ENCODE assay signal across 27 cellular contexts in the genomic region with DNA sequence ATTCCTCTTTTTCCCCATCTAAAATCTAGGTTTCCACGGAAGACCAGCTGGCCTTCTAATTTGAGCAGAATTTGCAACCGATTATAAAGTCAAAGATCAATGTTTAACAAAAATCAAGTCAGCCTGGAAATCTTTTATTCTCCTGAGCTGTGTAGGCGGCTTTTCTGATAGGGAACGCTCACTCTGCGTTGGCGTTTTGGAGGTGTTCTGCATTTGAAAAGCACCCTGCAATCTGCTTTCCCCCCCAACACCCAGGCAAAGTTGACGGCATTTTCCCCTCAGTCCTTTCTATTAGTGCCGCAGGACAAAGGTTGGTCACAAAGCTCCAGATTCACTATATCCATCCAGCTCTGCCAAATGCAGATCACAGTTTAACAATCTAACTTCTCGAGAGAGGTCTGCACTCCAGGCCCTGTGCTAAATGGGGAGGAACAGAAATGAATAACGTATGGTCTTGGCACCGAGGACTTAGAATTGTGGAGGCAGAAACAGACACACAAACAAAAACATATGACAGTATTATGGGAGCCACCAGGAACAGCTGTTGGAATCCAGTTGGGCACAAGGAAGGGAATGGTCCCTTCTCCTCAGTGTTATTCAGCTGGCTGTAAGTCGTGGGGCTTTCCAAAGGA. TPM values are rescaled to one million over a fixed set of nuclear protein-coding genes. Genes with fewer than 3 reads are reported as not detected.
DNase-seq lines count a peak whose midpoint lies in the region; ATAC-seq and TF ChIP-seq lines count a peak whose summit lies in the region.
"Had no signal": no experiment of that assay in that cellular context is flagged by ENCODE, and none has a peak within 500 bp of the region (broad histone marks: within the 10 kb centered on the region; RNA-seq: fewer than 3 reads in every experiment).

No MANE protein-coding gene starts in this region.

- DNase-seq in H7 (peak; percentile 45), fibroblast of gingiva (ENCODE audit: low read depth) (peak; percentile 13), nephron progenitor cell (no peak), NCI-H510A treated with DMSO at 0.1 percent for 48 hours (lab: John Stamatoyannopoulos, UW) (no peak), NCI-H1436 treated with DMSO at 0.1 percent for 48 hours (lab: John Stamatoyannopoulos, UW) (no peak), gastrocnemius medialis (no peak)
- DNase-seq: activated CD4-positive, alpha-beta memory T cell treated with anti-CD3 and anti-CD28 coated beads, Interleukin-2, amount 10 ng/mL, durations not matched to agents 7 days and 5 days; activated CD8-positive, alpha-beta memory T cell treated with anti-CD3 and anti-CD28 coated beads, Interleukin-2, amount 50 U/mL, for 48 hours; activated naive CD4-positive, alpha-beta T cell treated with Interleukin-2 at 50 U/mL for 16 hours; KBM-7; left ventricle myocardium superior; mesendoderm; NCI-H1092; NCI-H2029; NCI-H69; occipital lobe; PC-3; stimulated activated CD4-positive, alpha-beta T cell treated with anti-CD3 and anti-CD28 coated beads, Interleukin-15, amount 100 ng/mL, for 24 hours; transverse colon had no signal

- peak overlapping the region; percentile 46 for H3K27ac Mint-ChIP-seq in nephron progenitor cell
- H3K27ac Mint-ChIP-seq: activated CD4-positive, alpha-beta memory T cell treated with anti-CD3 and anti-CD28 coated beads, Interleukin-2, amount 10 ng/mL, durations not matched to agents 7 days and 5 days; activated T-helper 1 cell treated with anti-CD3 and anti-CD28 coated beads, Interleukin-12 subunit alpha, Interleukin-12 subunit beta, Interleukin-2, Interleukin-4 antibody, amounts not matched to agents 30 ng/mL and 10 ng/mL and 1 ng/mL, durations not matched to agents 14 hours and 24 hours and 36 hours; stimulated activated effector memory CD8-positive, alpha-beta T cell treated with anti-CD3 and anti-CD28 coated beads, Interleukin-12 subunit alpha, Interleukin-12 subunit beta, amount 100 ng/mL, for 72 hours; T-helper 1 cell treated with Interleukin-12 subunit alpha and Interleukin-12 subunit beta and Interleukin-4 antibody, amounts not matched to agents 30 μg/mL and 1 μg/mL, for 36 hours had no signal

- TF ChIP-seq POLR2A in gastrocnemius medialis (IDR thresholded peaks at IDR 0.05) = no peak

- H3K27me3 ChIP-seq in H7 (ENCODE audit: control insufficient read depth, insufficient read depth, low read length) (no peaks in the 10 kb centered on the region), gastrocnemius medialis (no peaks in the 10 kb centered on the region)
- H3K27me3 ChIP-seq: transverse colon had no signal

- in situ Hi-C loops in gastrocnemius medialis (cut with MboI; ENCODE audit: low sequenced_read_pairs in 4 of 4) = no loop called here

- intact Hi-C loops in gastrocnemius medialis (cut with DNase I; ENCODE audit: low total_unique reads) = no loop called here

- H3K4me1 Mint-ChIP-seq in nephron progenitor cell = no peaks in the 10 kb centered on the region
- H3K4me1 Mint-ChIP-seq: activated CD4-positive, alpha-beta memory T cell treated with anti-CD3 and anti-CD28 coated beads, Interleukin-2, amount 10 ng/mL, durations not matched to agents 7 days and 5 days; stimulated activated effector memory CD8-positive, alpha-beta T cell treated with anti-CD3 and anti-CD28 coated beads, Interleukin-12 subunit alpha, Interleukin-12 subunit beta, amount 100 ng/mL, for 72 hours had no signal

- no peaks in the 10 kb centered on the region for H3K9me3 Mint-ChIP-seq in nephron progenitor cell
- H3K9me3 Mint-ChIP-seq: activated CD4-positive, alpha-beta memory T cell treated with anti-CD3 and anti-CD28 coated beads, Interleukin-2, amount 10 ng/mL, durations not matched to agents 7 days and 5 days; activated T-helper 1 cell treated with anti-CD3 and anti-CD28 coated beads, Interleukin-12 subunit alpha, Interleukin-12 subunit beta, Interleukin-2, Interleukin-4 antibody, amounts not matched to agents 30 ng/mL and 10 ng/mL and 1 ng/mL, durations not matched to agents 14 hours and 24 hours and 36 hours; stimulated activated effector memory CD8-positive, alpha-beta T cell treated with anti-CD3 and anti-CD28 coated beads, Interleukin-12 subunit alpha, Interleukin-12 subunit beta, amount 100 ng/mL, for 72 hours; T-helper 1 cell treated with Interleukin-12 subunit alpha and Interleukin-12 subunit beta and Interleukin-4 antibody, amounts not matched to agents 30 μg/mL and 1 μg/mL, for 36 hours had no signal

- no peak for TF ChIP-seq CTCF in nephron progenitor cell (IDR thresholded peaks at IDR 0.05)
- TF ChIP-seq CTCF in gastrocnemius medialis (IDR thresholded peaks at IDR 0.05 in 4 of 5, conservative IDR thresholded peaks at IDR 0.05 in 1 of 5) = no peak

- ATAC-seq in SK-N-SH treated with all-trans-retinoic acid at 6 μM for 48 hours (peak; percentile 61), HG03135 (IDR thresholded peaks at IDR 0.05; ENCODE audit: unreplicated experiment) (no peak), gastrocnemius medialis (no peak)
- ATAC-seq: HCT116; left ventricle myocardium superior; PC-3; stimulated activated effector memory CD8-positive, alpha-beta T cell treated with anti-CD3 and anti-CD28 coated beads, Interleukin-12 subunit alpha, Interleukin-12 subunit beta, amount 100 ng/mL, for 72 hours had no signal

- no peaks in the 10 kb centered on the region for H3K4me1 ChIP-seq in gastrocnemius medialis
- H3K4me1 ChIP-seq: transverse colon had no signal

- H3K36me3 Mint-ChIP-seq in nephron progenitor cell (ENCODE audit: low read depth) = no peaks in the 10 kb centered on the region

- no peaks in the 10 kb centered on the region for H3K36me3 ChIP-seq in H7 (replicated peaks; ENCODE audit: control insufficient read depth, insufficient read depth, low read length)
- no peaks in the 10 kb centered on the region for H3K36me3 ChIP-seq in gastrocnemius medialis
- H3K36me3 ChIP-seq: transverse colon had no signal

- no peak overlapping the region for H3K27ac ChIP-seq in gastrocnemius medialis
- H3K27ac ChIP-seq: dorsolateral prefrontal cortex, SK-N-MC, transverse colon had no signal

- peaks cover 47% of the 10 kb centered on the region for H3K27me3 Mint-ChIP-seq in nephron progenitor cell (ENCODE audit: low read depth, poor library complexity)

- H3K4me3 ChIP-seq in H7 (ENCODE audit: insufficient read depth, low read depth, low read length) (no peak overlapping the region), gastrocnemius medialis (no peak overlapping the region)
- H3K4me3 ChIP-seq: dorsolateral prefrontal cortex, SK-N-MC, transverse colon had no signal

- H3K9me3 ChIP-seq in gastrocnemius medialis = no peaks in the 10 kb centered on the region
- H3K9me3 ChIP-seq: transverse colon had no signal

- no peak overlapping the region for H3K4me3 Mint-ChIP-seq in nephron progenitor cell
- H3K4me3 Mint-ChIP-seq: activated CD4-positive, alpha-beta memory T cell treated with anti-CD3 and anti-CD28 coated beads, Interleukin-2, amount 10 ng/mL, durations not matched to agents 7 days and 5 days; activated T-helper 1 cell treated with anti-CD3 and anti-CD28 coated beads, Interleukin-12 subunit alpha, Interleukin-12 subunit beta, Interleukin-2, Interleukin-4 antibody, amounts not matched to agents 30 ng/mL and 10 ng/mL and 1 ng/mL, durations not matched to agents 14 hours and 24 hours and 36 hours; stimulated activated effector memory CD8-positive, alpha-beta T cell treated with anti-CD3 and anti-CD28 coated beads, Interleukin-12 subunit alpha, Interleukin-12 subunit beta, amount 100 ng/mL, for 72 hours; T-helper 1 cell treated with Interleukin-12 subunit alpha and Interleukin-12 subunit beta and Interleukin-4 antibody, amounts not matched to agents 30 μg/mL and 1 μg/mL, for 36 hours had no signal

TF ChIP-seq in SK-N-SH treated with all-trans-retinoic acid at 6 μM for 48 hours, 23 proteins besides CTCF, POLR2A, EP300 and RAD21 (continues in another document):
- TF ChIP-seq ZNF565 (CRISPR knock-in tag; conservative IDR thresholded peaks at IDR 0.05; ENCODE audit: low read depth) = no peak
- TF ChIP-seq, protein P1, sequence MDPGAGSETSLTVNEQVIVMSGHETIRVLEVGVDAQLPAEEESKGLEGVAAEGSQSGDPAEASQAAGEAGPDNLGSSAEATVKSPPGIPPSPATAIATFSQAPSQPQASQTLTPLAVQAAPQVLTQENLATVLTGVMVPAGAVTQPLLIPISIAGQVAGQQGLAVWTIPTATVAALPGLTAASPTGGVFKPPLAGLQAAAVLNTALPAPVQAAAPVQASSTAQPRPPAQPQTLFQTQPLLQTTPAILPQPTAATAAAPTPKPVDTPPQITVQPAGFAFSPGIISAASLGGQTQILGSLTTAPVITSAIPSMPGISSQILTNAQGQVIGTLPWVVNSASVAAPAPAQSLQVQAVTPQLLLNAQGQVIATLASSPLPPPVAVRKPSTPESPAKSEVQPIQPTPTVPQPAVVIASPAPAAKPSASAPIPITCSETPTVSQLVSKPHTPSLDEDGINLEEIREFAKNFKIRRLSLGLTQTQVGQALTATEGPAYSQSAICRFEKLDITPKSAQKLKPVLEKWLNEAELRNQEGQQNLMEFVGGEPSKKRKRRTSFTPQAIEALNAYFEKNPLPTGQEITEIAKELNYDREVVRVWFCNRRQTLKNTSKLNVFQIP (CRISPR knock-in tag; IDR thresholded peaks at IDR 0.05; ENCODE audit: borderline replicate concordance, low read depth) = no peak
- TF ChIP-seq ZFP30 (CRISPR knock-in tag; IDR thresholded peaks at IDR 0.05) = no peak
- TF ChIP-seq RARB (CRISPR knock-in tag; IDR thresholded peaks at IDR 0.05) = no peak
- TF ChIP-seq ISL1 (CRISPR knock-in tag; IDR thresholded peaks at IDR 0.05) = no peak
- TF ChIP-seq, protein P2, sequence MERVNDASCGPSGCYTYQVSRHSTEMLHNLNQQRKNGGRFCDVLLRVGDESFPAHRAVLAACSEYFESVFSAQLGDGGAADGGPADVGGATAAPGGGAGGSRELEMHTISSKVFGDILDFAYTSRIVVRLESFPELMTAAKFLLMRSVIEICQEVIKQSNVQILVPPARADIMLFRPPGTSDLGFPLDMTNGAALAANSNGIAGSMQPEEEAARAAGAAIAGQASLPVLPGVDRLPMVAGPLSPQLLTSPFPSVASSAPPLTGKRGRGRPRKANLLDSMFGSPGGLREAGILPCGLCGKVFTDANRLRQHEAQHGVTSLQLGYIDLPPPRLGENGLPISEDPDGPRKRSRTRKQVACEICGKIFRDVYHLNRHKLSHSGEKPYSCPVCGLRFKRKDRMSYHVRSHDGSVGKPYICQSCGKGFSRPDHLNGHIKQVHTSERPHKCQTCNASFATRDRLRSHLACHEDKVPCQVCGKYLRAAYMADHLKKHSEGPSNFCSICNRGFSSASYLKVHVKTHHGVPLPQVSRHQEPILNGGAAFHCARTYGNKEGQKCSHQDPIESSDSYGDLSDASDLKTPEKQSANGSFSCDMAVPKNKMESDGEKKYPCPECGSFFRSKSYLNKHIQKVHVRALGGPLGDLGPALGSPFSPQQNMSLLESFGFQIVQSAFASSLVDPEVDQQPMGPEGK (CRISPR knock-in tag; IDR thresholded peaks at IDR 0.05; ENCODE audit: borderline replicate concordance) = no peak
- TF ChIP-seq TCF4 (CRISPR knock-in tag; IDR thresholded peaks at IDR 0.05; ENCODE audit: borderline replicate concordance) = peak; percentile 91

RNA-seq across cellular contexts. Expression of a gene that starts 50.4 kb away (rescaled TPM):
- total RNA-seq in H7 (2014; rRNA removed; shearing (Covaris generic)) = 54.7 and 59.3 TPM in 2 replicates
- total RNA-seq in gastrocnemius medialis = 10 to 100 TPM in 1 of 4 donors, 1 to 10 TPM in 3; 4.9 to 14.5 (median 7.7) TPM

Comparison
In these comparisons a context has a peak if more than half of its experiments do, and no peak if none do; other contexts are left out.
1. DNase-seq: peak in H7 (single experiment) and fibroblast of gingiva (single experiment); none in nephron progenitor cell (single experiment), NCI-H510A treated with DMSO at 0.1 percent for 48 hours (single experiment), NCI-H1436 treated with DMSO at 0.1 percent for 48 hours (single experiment) and gastrocnemius medialis (0 of 2).